ENCODE assay signal across 13 cellular contexts in the genomic region with DNA sequence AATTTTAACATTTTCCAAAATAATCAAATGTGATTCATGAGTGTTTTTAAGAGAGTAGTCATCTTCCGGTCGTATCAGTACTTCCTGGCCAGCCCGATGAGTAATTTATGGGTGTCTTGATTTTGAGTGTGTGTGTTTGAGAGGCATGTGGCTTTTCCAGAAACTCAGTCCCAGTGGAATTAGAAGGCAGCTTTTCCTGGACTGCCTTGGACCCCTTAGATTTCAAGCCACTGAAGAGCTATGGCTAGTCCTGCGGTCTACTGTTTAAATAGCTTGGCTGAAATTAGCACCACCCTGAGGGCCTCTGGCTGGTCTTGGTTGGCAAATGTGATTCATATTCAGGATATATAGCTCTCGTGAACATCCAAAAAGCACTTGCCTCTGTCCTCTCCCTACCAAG. TPM values are rescaled to one million over a fixed set of nuclear protein-coding genes. Genes with fewer than 3 reads are reported as not detected.
A peak's percentile ranks its signal among the peaks of the same experiment; 100 is the strongest.
DNase-seq lines count a peak whose midpoint lies in the region; ATAC-seq, FAIRE-seq and TF ChIP-seq lines count a peak whose summit lies in the region.
"Had no signal": no experiment of that assay in that cellular context is flagged by ENCODE, and none has a peak within 500 bp of the region (broad histone marks: within the 10 kb centered on the region; RNA-seq: fewer than 3 reads in every experiment).

No MANE protein-coding gene starts in this region.

- WGBS in IMR-90 (ENCODE audit: extremely low coverage in 2 of 2, insufficient read length in 1 of 2), 2 experiments = no CpG with 5 or more reads among the region's 5 CpGs
- 3% methylated on average over 5 of the region's 5 CpGs for WGBS in mesenchymal stem cell

- H3K27ac ChIP-seq in IMR-90 (ENCODE audit: insufficient read depth, low read length) (peak overlapping the region; percentile 81), mesenchymal stem cell (ENCODE audit: low read length, poor library complexity, severe bottlenecking) (peak overlapping the region; percentile 16), OCI-LY7 (ENCODE audit: low read depth, low read length, poor library complexity, severe bottlenecking) (no peak overlapping the region)
- no peak overlapping the region for H3K27ac ChIP-seq in CD4-positive, alpha-beta T cell (ENCODE audit: low read depth, low read length)

- H2AFZ ChIP-seq in IMR-90 (replicated peaks; ENCODE audit: low read length, poor library complexity) (peak overlapping the region; percentile 6), mesenchymal stem cell (ENCODE audit: low read depth, low read length) (no peak overlapping the region), OCI-LY7 (ENCODE audit: low read length) (no peak overlapping the region)

- POLR2A ChIA-PET in IMR-90 (lab: Charles Lee; ENCODE audit: unreplicated experiment) (no interaction called here), OCI-LY7 (lab: Charles Lee) (interaction anchor here (0.6 kb wide), 1 partner anchor 24 kb away, joined by 3 read pairs; no protein-coding TSS in a partner anchor)
- POLR2A ChIA-PET in CD4-positive, alpha-beta T cell (lab: Charles Lee) = no interaction called here

- H3K9me3 ChIP-seq in IMR-90 (ENCODE audit: control insufficient read depth, insufficient read depth, low read length) (no peaks in the 10 kb centered on the region), mesenchymal stem cell (ENCODE audit: control insufficient read depth, low read length) (no peaks in the 10 kb centered on the region), OCI-LY7 (ENCODE audit: low read length) (no peaks in the 10 kb centered on the region)
- peaks cover 7% of the 10 kb centered on the region for H3K9me3 ChIP-seq in CD4-positive, alpha-beta T cell (ENCODE audit: control insufficient read depth, low read length)

- ATAC-seq in IMR-90 (ENCODE audit: low read depth) = peak; percentile 60
- no peak for ATAC-seq in CD4-positive, alpha-beta T cell (ENCODE audit: poor library complexity)
- ATAC-seq: naive thymus-derived CD8-positive, alpha-beta T cell had no signal

- peaks cover 36% of the 10 kb centered on the region for H3K36me3 ChIP-seq in IMR-90 (ENCODE audit: control insufficient read depth, insufficient read depth, low read length)
- peaks cover 15% of the 10 kb centered on the region for H3K36me3 ChIP-seq in bronchial epithelial cell (ENCODE audit: control insufficient read depth, insufficient read depth, low read length)
- H3K36me3 ChIP-seq in mesenchymal stem cell (ENCODE audit: control insufficient read depth in 1 of 2, insufficient read depth in 2 of 2, low read depth in 1 of 2, low read length in 2 of 2) = peaks cover 6 to 81% of the 10 kb centered on the region in 2 experiments
- H3K36me3 ChIP-seq in OCI-LY7 (ENCODE audit: insufficient read depth, low read length) = peaks cover 79% of the 10 kb centered on the region

- H2BK5ac ChIP-seq in IMR-90 (ENCODE audit: low read depth, low read length, poor library complexity, severe bottlenecking) = peak overlapping the region; percentile 78
- no peak overlapping the region for H2BK5ac ChIP-seq in mesenchymal stem cell (ENCODE audit: low read depth, low read length, poor library complexity, severe bottlenecking)

- H2AK5ac ChIP-seq in IMR-90 (ENCODE audit: low read depth, low read length) (peak overlapping the region; percentile 16), mesenchymal stem cell (ENCODE audit: low read length, severe bottlenecking) (no peak overlapping the region)

- H2BK120ac ChIP-seq in IMR-90 (ENCODE audit: low read depth, low read length) = peak overlapping the region; percentile 93
- peak overlapping the region; percentile 52 for H2BK120ac ChIP-seq in mesenchymal stem cell (ENCODE audit: low read depth, low read length)

- H3K9me1 ChIP-seq in IMR-90 (ENCODE audit: insufficient read depth, low read length) = peaks cover 11% of the 10 kb centered on the region

- peak overlapping the region in 1 of 2 experiments; percentile 66 for H2BK12ac ChIP-seq in mesenchymal stem cell (ENCODE audit: low read length in 2 of 2)

- H3K79me2 ChIP-seq in OCI-LY7 (ENCODE audit: insufficient read depth, low read depth, low read length) = no peaks in the 10 kb centered on the region

- intact Hi-C loops in IMR-90 (cut with micrococcal nuclease) = no loop called here
- intact Hi-C loops in OCI-LY7 (cut with micrococcal nuclease; ENCODE audit: unreplicated experiment) = no loop called here
- intact Hi-C loops in CD4-positive, alpha-beta T cell (cut with DNase I, micrococcal nuclease) = no loop called here

- H3K4me1 Mint-ChIP-seq in CD4-positive, alpha-beta T cell (ENCODE audit: low read depth) = no peaks in the 10 kb centered on the region
- H3K4me1 Mint-ChIP-seq: activated CD4-positive, alpha-beta T cell treated with anti-CD3 and anti-CD28 coated beads, Interleukin-2, amount 10 ng/mL, durations not matched to agents 24 days and 14 days; naive thymus-derived CD8-positive, alpha-beta T cell had no signal

- peak overlapping the region; percentile 21 for H2AK9ac ChIP-seq in IMR-90 (replicated peaks; ENCODE audit: low read depth, low read length, poor library complexity)

- peak; percentile 76 for DNase-seq in AG10803 (ENCODE audit: low read depth)
- DNase-seq in IMR-90 = peak; percentile 83
- DNase-seq in bronchial epithelial cell (ENCODE audit: low read depth) = peak; percentile 90
- DNase-seq in mesenchymal stem cell = peak; percentile 68
- DNase-seq in OCI-LY7 (ENCODE audit: low spot score) = no peak
- no peak for DNase-seq in T-helper 1 cell
- DNase-seq in CD4-positive, alpha-beta T cell = no peak
- DNase-seq in germinal center (ENCODE audit: low spot score) = no peak
- DNase-seq: activated CD4-positive, alpha-beta T cell treated with anti-CD3 and anti-CD28 coated beads, Interleukin-2, amount 10 ng/mL, durations not matched to agents 24 days and 14 days; COR-L47; naive thymus-derived CD8-positive, alpha-beta T cell; NCI-H446 treated with DMSO at 0.1 percent for 48 hours had no signal

- peaks cover 4 to 15% of the 10 kb centered on the region in 2 experiments; a peak in 3 of 4 replicates for H3K79me1 ChIP-seq in IMR-90 (ENCODE audit: low read depth in 1 of 2, low read length in 2 of 2)
- no peaks in the 10 kb centered on the region for H3K79me1 ChIP-seq in mesenchymal stem cell (replicated peaks; ENCODE audit: low read length, poor library complexity, severe bottlenecking)

- BruUV-seq in IMR-90 (replicated peaks; lab: Mats Ljungman, UMichigan) (no TSS peak), OCI-LY7 (replicated peaks; lab: Mats Ljungman, UMichigan) (no TSS peak)

- peak overlapping the region; percentile 69 for H3K14ac ChIP-seq in IMR-90 (replicated peaks; ENCODE audit: low read depth, low read length)
- H3K14ac ChIP-seq in mesenchymal stem cell (ENCODE audit: low read length in 2 of 2) = no peak overlapping the region

- H4K91ac ChIP-seq in IMR-90 (ENCODE audit: insufficient read depth, low read depth, low read length) = peak overlapping the region; percentile 80
- no peak overlapping the region for H4K91ac ChIP-seq in mesenchymal stem cell (ENCODE audit: low read length)

- H3K4me2 ChIP-seq in IMR-90 (ENCODE audit: low read depth, low read length) = peak overlapping the region; percentile 25; the same call in 1 of the 2 replicates
- H3K4me2 ChIP-seq in mesenchymal stem cell (ENCODE audit: low read length, poor library complexity, severe bottlenecking) = no peak overlapping the region
- H3K4me2 ChIP-seq in OCI-LY7 (ENCODE audit: low read length) = no peak overlapping the region

- H3K4ac ChIP-seq in IMR-90 (ENCODE audit: low read depth, low read length) = peak overlapping the region; percentile 87
- no peak overlapping the region for H3K4ac ChIP-seq in mesenchymal stem cell (ENCODE audit: low read depth in 1 of 2, low read length in 2 of 2)

- H3K4me3 Mint-ChIP-seq in CD4-positive, alpha-beta T cell = no peak overlapping the region
- H3K4me3 Mint-ChIP-seq: activated CD4-positive, alpha-beta T cell treated with anti-CD3 and anti-CD28 coated beads, Interleukin-2, amount 10 ng/mL, durations not matched to agents 24 days and 14 days; activated naive CD8-positive, alpha-beta T cell; naive thymus-derived CD8-positive, alpha-beta T cell had no signal

- H3K27me3 Mint-ChIP-seq in CD4-positive, alpha-beta T cell = no peaks in the 10 kb centered on the region
- H3K27me3 Mint-ChIP-seq: activated CD4-positive, alpha-beta T cell treated with anti-CD3 and anti-CD28 coated beads, Interleukin-2, amount 10 ng/mL, durations not matched to agents 24 days and 14 days; activated naive CD8-positive, alpha-beta T cell; naive thymus-derived CD8-positive, alpha-beta T cell had no signal

- H3K9ac ChIP-seq in IMR-90 (ENCODE audit: low read depth, low read length) (peak overlapping the region; percentile 40; the same call in 1 of the 2 replicates), mesenchymal stem cell (ENCODE audit: low read length) (peak overlapping the region; percentile 13)

- dilution Hi-C loops in IMR-90 (cut with HindIII; ENCODE audit: low sequenced_read_pairs, unreplicated experiment) = no loop called here

- H3K23ac ChIP-seq in IMR-90 (ENCODE audit: low read depth, low read length) (peak overlapping the region; percentile 74), mesenchymal stem cell (ENCODE audit: low read length in 2 of 2) (no peak overlapping the region)

- peak overlapping the region; percentile 69 for H3K56ac ChIP-seq in IMR-90 (ENCODE audit: extremely low read depth, insufficient read depth, low read length)

- in situ Hi-C loops in IMR-90 (cut with MboI; ENCODE audit: low sequenced_read_pairs) = no loop called here

- no peak overlapping the region for H3K27ac Mint-ChIP-seq in CD4-positive, alpha-beta T cell
- H3K27ac Mint-ChIP-seq: activated CD4-positive, alpha-beta T cell treated with anti-CD3 and anti-CD28 coated beads, Interleukin-2, amount 10 ng/mL, durations not matched to agents 24 days and 14 days; activated naive CD8-positive, alpha-beta T cell; naive thymus-derived CD8-positive, alpha-beta T cell had no signal

- peaks cover 20% of the 10 kb centered on the region for H3K4me1 ChIP-seq in IMR-90 (ENCODE audit: control insufficient read depth, insufficient read depth, low read length)
- peaks cover 3% of the 10 kb centered on the region for H3K4me1 ChIP-seq in mesenchymal stem cell (ENCODE audit: control insufficient read depth, insufficient read depth, low read depth, low read length)
- H3K4me1 ChIP-seq in OCI-LY7 (ENCODE audit: insufficient read depth, low read length, poor library complexity, severe bottlenecking) = no peaks in the 10 kb centered on the region

- FAIRE-seq in bronchial epithelial cell (lab: Jason Lieb, UNC) = no peak

- H3K4me3 ChIP-seq in AG10803 (ENCODE audit: low read length) (no peak overlapping the region), IMR-90 (ENCODE audit: insufficient read depth, low read depth, low read length) (no peak overlapping the region), bronchial epithelial cell (ENCODE audit: low read depth, low read length) (no peak overlapping the region), mesenchymal stem cell (ENCODE audit: insufficient read depth in 1 of 2, low read depth in 1 of 2, low read length in 2 of 2) (no peak overlapping the region), OCI-LY7 (ENCODE audit: low read depth, low read length, poor library complexity, severe bottlenecking) (no peak overlapping the region)

- peaks cover 78% of the 10 kb centered on the region for H3K36me3 Mint-ChIP-seq in CD4-positive, alpha-beta T cell (ENCODE audit: low read depth)

- no peaks in the 10 kb centered on the region for H4K20me1 ChIP-seq in IMR-90 (ENCODE audit: insufficient read depth, low read length)
- no peaks in the 10 kb centered on the region for H4K20me1 ChIP-seq in OCI-LY7 (ENCODE audit: insufficient read depth, low read length)

- no peak for TF ChIP-seq POLR2A in IMR-90 (IDR thresholded peaks at IDR 0.05; ENCODE audit: low read depth, low read length)

- H2BK20ac ChIP-seq in IMR-90 (ENCODE audit: low read depth, low read length) = peak overlapping the region; percentile 89

- H2BK15ac ChIP-seq in IMR-90 (ENCODE audit: low read depth, low read length) (peak overlapping the region; percentile 79; the same call in 2 of the 3 replicates), mesenchymal stem cell (ENCODE audit: low read depth, poor library complexity, severe bottlenecking) (no peak overlapping the region)

- CTCF ChIA-PET in IMR-90 (lab: Yijun Ruan, JAX) = interaction anchor here (0.6 to 1.0 kb wide), 2 partner anchors 15 to 179 kb away, joined by 3 to 10 read pairs; no protein-coding TSS in a partner anchor
- CTCF ChIA-PET in OCI-LY7 (lab: Charles Lee; ENCODE audit: unreplicated experiment) = no interaction called here
- CTCF ChIA-PET in CD4-positive, alpha-beta T cell (lab: Charles Lee) = no interaction called here

- TF ChIP-seq CTCF in AG10803 (conservative IDR thresholded peaks at IDR 0.05; ENCODE audit: low read length) (no peak), IMR-90 (conservative IDR thresholded peaks at IDR 0.05; ENCODE audit: low read depth, low read length) (no peak), bronchial epithelial cell (IDR thresholded peaks at IDR 0.05; ENCODE audit: insufficient read depth, low read length, severe bottlenecking) (no peak), OCI-LY7 (conservative IDR thresholded peaks at IDR 0.05; ENCODE audit: low read length) (no peak)
- no peak for TF ChIP-seq CTCF in CD4-positive, alpha-beta T cell (IDR thresholded peaks at IDR 0.05)

- H3K27me3 ChIP-seq in IMR-90 (ENCODE audit: control insufficient read depth, insufficient read depth, low read length) (no peaks in the 10 kb centered on the region), bronchial epithelial cell (ENCODE audit: control insufficient read depth, insufficient read depth, low read length) (no peaks in the 10 kb centered on the region), mesenchymal stem cell (ENCODE audit: control insufficient read depth in 1 of 2, insufficient read depth in 1 of 2, low read length in 2 of 2) (no peaks in the 10 kb centered on the region)
- no peaks in the 10 kb centered on the region for H3K27me3 ChIP-seq in CD4-positive, alpha-beta T cell (ENCODE audit: control insufficient read depth, insufficient read depth, low read length)

- peak overlapping the region; percentile 21 for H4K5ac ChIP-seq in IMR-90 (ENCODE audit: low read depth, low read length)

- H3K9me2 ChIP-seq in OCI-LY7 (ENCODE audit: insufficient read depth, low read length) = no peaks in the 10 kb centered on the region

- no peak for TF ChIP-seq RAD21 in IMR-90 (IDR thresholded peaks at IDR 0.05; ENCODE audit: low read length)

- H3K9me3 Mint-ChIP-seq in CD4-positive, alpha-beta T cell = peaks cover 1% of the 10 kb centered on the region

- H4K8ac ChIP-seq in IMR-90 (ENCODE audit: low read depth in 2 of 2, low read length in 2 of 2) (peak overlapping the region; percentile 58 to 85), mesenchymal stem cell (ENCODE audit: low read length) (no peak overlapping the region)

- H3K18ac ChIP-seq in IMR-90 (ENCODE audit: low read depth, low read length) (peak overlapping the region; percentile 27), mesenchymal stem cell (ENCODE audit: low read depth in 1 of 2, low read length in 2 of 2) (peak overlapping the region; percentile 49 to 70)

RNA-seq across cellular contexts. Expression of a gene that starts 59.4 kb away (rescaled TPM):
- total RNA-seq in IMR-90 (2012; rRNA removed) (17.4 and 17.8 TPM in 2 replicates), bronchial epithelial cell (158 and 175 TPM in 2 replicates), OCI-LY7 (2022) (30.2 and 50.5 TPM in 2 replicates)
- 18.7 and 20.9 TPM in 2 replicates for polyA plus RNA-seq in IMR-90 (2012; rRNA removed)
- 13.3 and 14.0 TPM in 2 replicates for polyA plus RNA-seq in IMR-90 (2012; cell fraction: cytosol; rRNA removed)
- 17.6 and 26.9 TPM in 2 replicates for polyA plus RNA-seq in IMR-90 (2012; cell fraction: nucleus; rRNA removed; ENCODE audit: low replicate concordance)
- polyA plus RNA-seq in mesenchymal stem cell (2013, experiment 1 of 2) = 12.1 TPM
- polyA plus RNA-seq in mesenchymal stem cell (2013, experiment 2 of 2) = 11.3 TPM
- total RNA-seq in OCI-LY7 (2014; rRNA removed; shearing (Covaris generic)) = 8.6 and 11.8 TPM in 2 replicates
- 1 to 10 TPM; 7.7 to 8.9 TPM for total RNA-seq in CD4-positive, alpha-beta T cell

Comparison
In these comparisons a context has a peak if more than half of its experiments do, and no peak if none do; other contexts are left out.
1. DNase-seq: peak in AG10803 (single experiment), IMR-90 (single experiment), bronchial epithelial cell (single experiment) and mesenchymal stem cell (single experiment); none in OCI-LY7 (single experiment), T-helper 1 cell (0 of 5), CD4-positive, alpha-beta T cell (0 of 10) and germinal center (single experiment).
2. H3K27ac ChIP-seq: peak in IMR-90 (single experiment) and mesenchymal stem cell (single experiment); none in OCI-LY7 (single experiment) and CD4-positive, alpha-beta T cell (single experiment).